8 cellular contexts compared by ENCODE assay signal in genomic region chrX:20224814-20225487, GRCh38. TPM values are rescaled to one million over a fixed set of nuclear protein-coding genes. Genes with fewer than 3 reads are reported as not detected.
DNase-seq lines count a peak whose midpoint lies in the region; ATAC-seq lines count a peak whose summit lies in the region.

No MANE protein-coding gene starts in this region.

- H3K4me3 Mint-ChIP-seq in activated naive CD8-positive, alpha-beta T cell treated with anti-CD3 and anti-CD28 coated beads, Interleukin-2, amount 50 U/mL, for 24 hours, result peak overlapping the region; percentile 11

- H3K4me3 ChIP-seq in neuronal stem cell (ENCODE audit: low read length in 2 of 2), result no peak overlapping the region

- H4K91ac ChIP-seq in neuronal stem cell (ENCODE audit: low read depth, low read length, poor library complexity), result no peak overlapping the region

- H3K9ac ChIP-seq in neuronal stem cell (ENCODE audit: low read depth, low read length, poor library complexity), result no peak overlapping the region

- H3K4ac ChIP-seq in neuronal stem cell (ENCODE audit: low read length), result no peak overlapping the region

- peak; percentile 14 for DNase-seq in AG08395 (ENCODE audit: low spot score)
- no peak for DNase-seq in activated naive CD8-positive, alpha-beta T cell treated with anti-CD3 and anti-CD28 coated beads, Interleukin-2, amount 50 U/mL, for 24 hours
- no peak for DNase-seq in neuronal stem cell (ENCODE audit: low spot score)
- no peak for DNase-seq in NCI-H510A (lab: John Stamatoyannopoulos, UW)
- DNase-seq in T1000 (lab: John Stamatoyannopoulos, UW), result no peak
- no peak for DNase-seq in RPMI8226

- H2BK12ac ChIP-seq in neuronal stem cell (ENCODE audit: low read length), result no peak overlapping the region

- H2BK120ac ChIP-seq in neuronal stem cell (ENCODE audit: low read depth, low read length), result no peak overlapping the region

- H3K4me2 ChIP-seq in neuronal stem cell (ENCODE audit: insufficient read depth, low read length, poor library complexity, severe bottlenecking), result no peak overlapping the region

- no peak overlapping the region for H3K23ac ChIP-seq in neuronal stem cell (ENCODE audit: low read depth, low read length, poor library complexity)

- no peaks in the 10 kb centered on the region for H3K9me3 ChIP-seq in neuronal stem cell (replicated peaks in 1 of 2; ENCODE audit: control insufficient read depth in 2 of 2, insufficient read depth in 1 of 2, low read depth in 1 of 2, low read length in 2 of 2)

- H3K14ac ChIP-seq in neuronal stem cell (ENCODE audit: low read length), result no peak overlapping the region

- no CpG with 5 or more reads among the region's 2 CpGs for WGBS in neuronal stem cell (ENCODE audit: extremely low coverage in 2 of 2, insufficient read length in 2 of 2, insufficient replicate concordance in 1 of 2), 2 donors

- no peak overlapping the region for H3K27ac ChIP-seq in neuronal stem cell (replicated peaks; ENCODE audit: low read length)

- no peak overlapping the region for H2AFZ ChIP-seq in neuronal stem cell (ENCODE audit: low read length)

- H3K27me3 ChIP-seq in neuronal stem cell (ENCODE audit: control insufficient read depth in 3 of 3, insufficient read depth in 3 of 3, low read depth in 1 of 3, low read length in 3 of 3), result no peaks in the 10 kb centered on the region

- H3K79me1 ChIP-seq in neuronal stem cell (ENCODE audit: low read depth, low read length), result no peaks in the 10 kb centered on the region

- no peaks in the 10 kb centered on the region for H3K27me3 Mint-ChIP-seq in activated naive CD8-positive, alpha-beta T cell treated with anti-CD3 and anti-CD28 coated beads, Interleukin-2, amount 50 U/mL, for 24 hours

- ATAC-seq in GM18873 (IDR thresholded peaks at IDR 0.05; ENCODE audit: low FRiP score, unreplicated experiment), result peak; percentile 80
- ATAC-seq in HG02981 (IDR thresholded peaks at IDR 0.05; ENCODE audit: unreplicated experiment), result peak; percentile 84
- peak; percentile 94 for ATAC-seq in activated naive CD8-positive, alpha-beta T cell treated with anti-CD3 and anti-CD28 coated beads, Interleukin-2, amount 50 U/mL, for 24 hours

- peaks cover 51% of the 10 kb centered on the region for H3K4me1 Mint-ChIP-seq in activated naive CD8-positive, alpha-beta T cell treated with anti-CD3 and anti-CD28 coated beads, Interleukin-2, amount 50 U/mL, for 24 hours

- H3K4me1 ChIP-seq in neuronal stem cell (ENCODE audit: control insufficient read depth in 2 of 2, insufficient read depth in 1 of 2, low read depth in 1 of 2, low read length in 2 of 2), result no peaks in the 10 kb centered on the region

- no peak overlapping the region for H2BK15ac ChIP-seq in neuronal stem cell (ENCODE audit: low read length)

- no peak overlapping the region for H4K8ac ChIP-seq in neuronal stem cell (ENCODE audit: low read depth, low read length)

- H2AK5ac ChIP-seq in neuronal stem cell (ENCODE audit: low read depth, low read length), result no peak overlapping the region

- H3K9me3 Mint-ChIP-seq in activated naive CD8-positive, alpha-beta T cell treated with anti-CD3 and anti-CD28 coated beads, Interleukin-2, amount 50 U/mL, for 24 hours, result no peaks in the 10 kb centered on the region

- H2BK5ac ChIP-seq in neuronal stem cell (ENCODE audit: low read length), result no peak overlapping the region

- no peak overlapping the region for H3K18ac ChIP-seq in neuronal stem cell (ENCODE audit: low read length)

- peaks cover 25% of the 10 kb centered on the region for H3K36me3 Mint-ChIP-seq in activated naive CD8-positive, alpha-beta T cell treated with anti-CD3 and anti-CD28 coated beads, Interleukin-2, amount 50 U/mL, for 24 hours (ENCODE audit: low read depth)

- H3K36me3 ChIP-seq in neuronal stem cell (replicated peaks in 1 of 2; ENCODE audit: control insufficient read depth in 2 of 2, insufficient read depth in 2 of 2, low read length in 2 of 2), result peaks cover 0 to 7% of the 10 kb centered on the region in 2 donors

- H3K27ac Mint-ChIP-seq in activated naive CD8-positive, alpha-beta T cell treated with anti-CD3 and anti-CD28 coated beads, Interleukin-2, amount 50 U/mL, for 24 hours, result peak overlapping the region; percentile 88

RNA-seq across cellular contexts. Expression of gene RPS6KA3, which starts 41.8 kb away (rescaled TPM):
- 14.0 TPM for polyA plus RNA-seq in neuronal stem cell (2013, experiment 1 of 2)
- polyA plus RNA-seq in neuronal stem cell (2013, experiment 2 of 2), result 14.5 TPM
